In genomic region chr1:27409669-27410068, GRCh38 we compare ENCODE assay signal across 37 cellular contexts. TPM values are rescaled to one million over a fixed set of nuclear protein-coding genes. Genes with fewer than 3 reads are reported as not detected.
"Had no signal": no experiment of that assay in that cellular context is flagged by ENCODE, and none has a peak within 500 bp of the region (broad histone marks: within the 10 kb centered on the region; RNA-seq: fewer than 3 reads in every experiment).

No MANE protein-coding gene starts in this region.

- H3K4me3 ChIP-seq: adrenal gland, breast epithelium, cardiac muscle cell, colonic mucosa, esophagus squamous epithelium, gastroesophageal sphincter, heart right ventricle had no signal

- H3K4me1 ChIP-seq: colonic mucosa had no signal

- H3K4me1 Mint-ChIP-seq: activated CD4-positive, alpha-beta memory T cell treated with anti-CD3 and anti-CD28 coated beads, Interleukin-2, amount 10 ng/mL, durations not matched to agents 7 days and 5 days; activated CD4-positive, alpha-beta T cell treated with anti-CD3 and anti-CD28 coated beads, Interleukin-2, amount 10 ng/mL, durations not matched to agents 7 days and 5 days; activated naive CD4-positive, alpha-beta T cell treated with anti-CD3 and anti-CD28 coated beads, Interleukin-2, amount 10 ng/mL, durations not matched to agents 7 days and 5 days; T-helper 17 cell had no signal

- H3K27ac Mint-ChIP-seq: activated CD4-positive, alpha-beta memory T cell treated with anti-CD3 and anti-CD28 coated beads, Interleukin-2, amount 10 ng/mL, durations not matched to agents 7 days and 5 days; activated CD4-positive, alpha-beta T cell treated with anti-CD3 and anti-CD28 coated beads, Interleukin-2, amount 10 ng/mL, durations not matched to agents 7 days and 5 days; activated T-helper 1 cell treated with anti-CD3 and anti-CD28 coated beads, Interleukin-12 subunit alpha, Interleukin-12 subunit beta, Interleukin-2, Interleukin-4 antibody, amounts not matched to agents 30 ng/mL and 10 ng/mL and 1 ng/mL, durations not matched to agents 14 hours and 24 hours and 36 hours; activated T-helper 2 cell treated with anti-CD3 and anti-CD28 coated beads, Interferon-gamma antibody, Interleukin-2, Interleukin-4, amounts not matched to agents 10 μg/mL and 5 μg/mL and 100 μg/mL, durations not matched to agents 14 hours and 24 hours and 36 hours; T-helper 2 cell treated with Interferon-gamma antibody and Interleukin-4, amounts not matched to agents 5 μg/mL and 100 μg/mL, for 36 hours had no signal

- H3K9me3 Mint-ChIP-seq: activated CD4-positive, alpha-beta memory T cell treated with anti-CD3 and anti-CD28 coated beads, Interleukin-2, amount 10 ng/mL, durations not matched to agents 7 days and 5 days; activated CD4-positive, alpha-beta T cell treated with anti-CD3 and anti-CD28 coated beads, Interleukin-2, amount 10 ng/mL, durations not matched to agents 7 days and 5 days; activated naive CD4-positive, alpha-beta T cell treated with anti-CD3 and anti-CD28 coated beads, Interleukin-2, amount 10 ng/mL, durations not matched to agents 7 days and 5 days; activated naive CD4-positive, alpha-beta T cell treated with anti-CD3 and anti-CD28 coated beads, Interleukin-2, amount 50 U/mL, for 72 hours; activated T-helper 1 cell treated with anti-CD3 and anti-CD28 coated beads, Interleukin-12 subunit alpha, Interleukin-12 subunit beta, Interleukin-2, Interleukin-4 antibody, amounts not matched to agents 30 ng/mL and 10 ng/mL and 1 ng/mL, durations not matched to agents 14 hours and 24 hours and 36 hours; activated T-helper 2 cell treated with anti-CD3 and anti-CD28 coated beads, Interferon-gamma antibody, Interleukin-2, Interleukin-4, amounts not matched to agents 10 μg/mL and 5 μg/mL and 100 μg/mL, durations not matched to agents 14 hours and 24 hours and 36 hours; brain; T-helper 2 cell treated with Interferon-gamma antibody and Interleukin-4, amounts not matched to agents 5 μg/mL and 100 μg/mL, for 36 hours had no signal

- H3K27me3 ChIP-seq: adrenal gland, breast epithelium, cardiac muscle cell, colonic mucosa, esophagus squamous epithelium, gastroesophageal sphincter, heart right ventricle had no signal

- H3K4me3 Mint-ChIP-seq: activated CD4-positive, alpha-beta memory T cell treated with anti-CD3 and anti-CD28 coated beads, Interleukin-2, amount 10 ng/mL, durations not matched to agents 7 days and 5 days; activated CD4-positive, alpha-beta T cell treated with anti-CD3 and anti-CD28 coated beads, Interleukin-2, amount 10 ng/mL, durations not matched to agents 7 days and 5 days; activated naive CD4-positive, alpha-beta T cell treated with anti-CD3 and anti-CD28 coated beads, Interleukin-2, amount 10 ng/mL, durations not matched to agents 7 days and 5 days; activated T-helper 1 cell treated with anti-CD3 and anti-CD28 coated beads, Interleukin-12 subunit alpha, Interleukin-12 subunit beta, Interleukin-2, Interleukin-4 antibody, amounts not matched to agents 30 ng/mL and 10 ng/mL and 1 ng/mL, durations not matched to agents 14 hours and 24 hours and 36 hours; brain; T-helper 17 cell; T-helper 2 cell treated with Interferon-gamma antibody and Interleukin-4, amounts not matched to agents 5 μg/mL and 100 μg/mL, for 36 hours had no signal

- H3K27me3 Mint-ChIP-seq: activated CD4-positive, alpha-beta memory T cell treated with anti-CD3 and anti-CD28 coated beads, Interleukin-2, amount 10 ng/mL, durations not matched to agents 7 days and 5 days; activated CD4-positive, alpha-beta T cell treated with anti-CD3 and anti-CD28 coated beads, Interleukin-2, amount 10 ng/mL, durations not matched to agents 7 days and 5 days; activated naive CD4-positive, alpha-beta T cell treated with anti-CD3 and anti-CD28 coated beads, Interleukin-2, amount 10 ng/mL, durations not matched to agents 7 days and 5 days; brain; T-helper 17 cell had no signal

- H3K9me3 ChIP-seq: adrenal gland, breast epithelium, colonic mucosa, esophagus squamous epithelium, gastroesophageal sphincter, heart right ventricle had no signal

- ATAC-seq: activated naive CD4-positive, alpha-beta T cell treated with anti-CD3 and anti-CD28 coated beads, Interleukin-2, amount 50 U/mL, for 72 hours; gastroesophageal sphincter; heart right ventricle; T-helper 17 cell had no signal

- H3K36me3 ChIP-seq: breast epithelium had no signal

- H3K27ac ChIP-seq: adrenal gland, cardiac muscle cell, colonic mucosa, epithelial cell of prostate, gastroesophageal sphincter, heart right ventricle had no signal

- DNase-seq: activated CD4-positive, alpha-beta memory T cell treated with anti-CD3 and anti-CD28 coated beads, Interleukin-2, amount 10 ng/mL, durations not matched to agents 7 days and 5 days; activated CD4-positive, alpha-beta T cell treated with anti-CD3 and anti-CD28 coated beads for 1 hour; activated CD4-positive, alpha-beta T cell treated with anti-CD3 and anti-CD28 coated beads for 4 hours; activated CD4-positive, alpha-beta T cell treated with anti-CD3 and anti-CD28 coated beads, Interleukin-2, amount 10 ng/mL, durations not matched to agents 7 days and 5 days; activated CD4-positive, alpha-beta T cell treated with anti-CD3 and anti-CD28 coated beads, Interleukin-2, amount 50 U/mL, for 4 hours; activated CD8-positive, alpha-beta memory T cell treated with anti-CD3 and anti-CD28 coated beads, Interleukin-2, amount 50 U/mL, for 48 hours; activated naive CD4-positive, alpha-beta T cell treated with anti-CD3 and anti-CD28 coated beads, Interleukin-2, amount 10 ng/mL, durations not matched to agents 7 days and 5 days; activated T-cell treated with anti-CD3 and anti-CD28 coated beads for 4 hours; activated T-cell treated with anti-CD3 and anti-CD28 coated beads, Interleukin-2, amount 50 U/mL, for 48 hours; adrenal gland; amygdala; aorta; central memory CD4-positive, alpha-beta T cell; cerebellar nuclear complex; colonic mucosa; effector CD8-positive, alpha-beta T cell; esophagus squamous epithelium; foreskin melanocyte; heart right ventricle; T-helper 1 cell; T-helper 17 cell; T1000 had no signal

- FAIRE-seq: endometrium, endothelial cell of umbilical vein had no signal

RNA-seq across cellular contexts. Expression of gene CD164L2, which starts 26.5 kb away (rescaled TPM):
- total RNA-seq: activated CD4-positive, alpha-beta memory T cell treated with anti-CD3 and anti-CD28 coated beads, Interleukin-2, amount 10 ng/mL, durations not matched to agents 7 days and 5 days; activated CD4-positive, alpha-beta T cell treated with anti-CD3 and anti-CD28 coated beads, Interleukin-2, amount 10 ng/mL, durations not matched to agents 7 days and 5 days; activated naive CD4-positive, alpha-beta T cell treated with anti-CD3 and anti-CD28 coated beads, Interleukin-2, amount 50 U/mL, for 72 hours; activated T-helper 1 cell treated with anti-CD3 and anti-CD28 coated beads, Interleukin-12 subunit alpha, Interleukin-12 subunit beta, Interleukin-2, Interleukin-4 antibody, amounts not matched to agents 30 ng/mL and 10 ng/mL and 1 ng/mL, durations not matched to agents 14 hours and 24 hours and 36 hours; activated T-helper 2 cell treated with anti-CD3 and anti-CD28 coated beads, Interferon-gamma antibody, Interleukin-2, Interleukin-4, amounts not matched to agents 10 μg/mL and 5 μg/mL and 100 μg/mL, durations not matched to agents 14 hours and 24 hours and 36 hours; aorta; dermis microvascular lymphatic vessel endothelial cell; endothelial cell of umbilical vein; fibroblast of lung; fibroblast of villous mesenchyme; gastroesophageal sphincter; glomerular endothelial cell; heart right ventricle; T-helper 17 cell had no signal
- polyA plus RNA-seq: aorta, endothelial cell of umbilical vein, fibroblast of lung, heart right ventricle had no signal

RNA-seq across cellular contexts. Expression of gene FCN3, which starts 35.0 kb away (rescaled TPM):
- total RNA-seq: activated CD4-positive, alpha-beta memory T cell treated with anti-CD3 and anti-CD28 coated beads, Interleukin-2, amount 10 ng/mL, durations not matched to agents 7 days and 5 days; activated CD4-positive, alpha-beta T cell treated with anti-CD3 and anti-CD28 coated beads, Interleukin-2, amount 10 ng/mL, durations not matched to agents 7 days and 5 days; activated naive CD4-positive, alpha-beta T cell treated with anti-CD3 and anti-CD28 coated beads, Interleukin-2, amount 50 U/mL, for 72 hours; activated T-helper 1 cell treated with anti-CD3 and anti-CD28 coated beads, Interleukin-12 subunit alpha, Interleukin-12 subunit beta, Interleukin-2, Interleukin-4 antibody, amounts not matched to agents 30 ng/mL and 10 ng/mL and 1 ng/mL, durations not matched to agents 14 hours and 24 hours and 36 hours; activated T-helper 2 cell treated with anti-CD3 and anti-CD28 coated beads, Interferon-gamma antibody, Interleukin-2, Interleukin-4, amounts not matched to agents 10 μg/mL and 5 μg/mL and 100 μg/mL, durations not matched to agents 14 hours and 24 hours and 36 hours; dermis microvascular lymphatic vessel endothelial cell; endothelial cell of umbilical vein; fibroblast of lung; fibroblast of villous mesenchyme; glomerular endothelial cell; T-helper 17 cell had no signal
- polyA plus RNA-seq: fibroblast of lung had no signal
